10 cellular contexts compared by ENCODE assay signal in genomic region chr5:38871790-38872551, GRCh38. TPM values are rescaled to one million over a fixed set of nuclear protein-coding genes. Genes with fewer than 3 reads are reported as not detected.
A peak's percentile ranks its signal among the peaks of the same experiment; 100 is the strongest.
DNase-seq lines count a peak whose midpoint lies in the region; ATAC-seq and TF ChIP-seq lines count a peak whose summit lies in the region.
"Had no signal": no experiment of that assay in that cellular context is flagged by ENCODE, and none has a peak within 500 bp of the region (broad histone marks: within the 10 kb centered on the region; RNA-seq: fewer than 3 reads in every experiment).

No MANE protein-coding gene starts in this region.

- H3K9me3 ChIP-seq in HCT116 (ENCODE audit: control insufficient read depth in 1 of 2, insufficient read depth in 1 of 2, low read depth in 1 of 2, low read length in 2 of 2) (no peaks in the 10 kb centered on the region), adipocyte (ENCODE audit: control insufficient read depth, low read length) (no peaks in the 10 kb centered on the region), T-helper 17 cell (ENCODE audit: control insufficient read depth, low read length, poor library complexity, severe bottlenecking) (no peaks in the 10 kb centered on the region)

- H4K20me1 ChIP-seq in HCT116 (ENCODE audit: insufficient read depth), result no peaks in the 10 kb centered on the region

- H3K9ac ChIP-seq in HCT116 (ENCODE audit: low read length) (peak overlapping the region; percentile 44), adipocyte (ENCODE audit: low read length) (peak overlapping the region; percentile 31)

- no peaks in the 10 kb centered on the region for H3K4me1 Mint-ChIP-seq in stimulated activated effector memory CD8-positive, alpha-beta T cell treated with anti-CD3 and anti-CD28 coated beads, Interleukin-12 subunit alpha, Interleukin-12 subunit beta, amount 100 ng/mL, for 72 hours
- no peaks in the 10 kb centered on the region for H3K4me1 Mint-ChIP-seq in T-helper 17 cell
- no peaks in the 10 kb centered on the region for H3K4me1 Mint-ChIP-seq in activated CD8-positive, alpha-beta memory T cell treated with anti-CD3 and anti-CD28 coated beads, Interleukin-2, amount 10 ng/mL, durations not matched to agents 7 days and 5 days

- H3K79me2 ChIP-seq in HCT116 (ENCODE audit: insufficient read depth, low read length), result peaks cover 46% of the 10 kb centered on the region

- RAD21 ChIA-PET in HCT116 (lab: Charles Lee; ENCODE audit: low non-redundant PET in 1 of 2, low total read pairs in 2 of 2, uncharacterized antibody in 2 of 2, unreplicated experiment in 2 of 2), result no interaction called here

- POLR2A ChIA-PET in HCT116 (lab: Charles Lee), result interaction anchor here (1.0 to 1.4 kb wide), 2 partner anchors 25 to 404 kb away, joined by 3 to 4 read pairs; no protein-coding TSS in a partner anchor

- no peak for TF ChIP-seq CTCF in HCT116 (IDR thresholded peaks at IDR 0.05 in 2 of 3, conservative IDR thresholded peaks at IDR 0.05 in 1 of 3; ENCODE audit: borderline replicate concordance in 1 of 3, insufficient read depth in 1 of 3, low read depth in 2 of 3, low read length in 2 of 3)

- TF ChIP-seq RAD21 in HCT116 (IDR thresholded peaks at IDR 0.05; ENCODE audit: low read depth), result peak; percentile 21; the same call in 1 of the 2 replicates

- peaks cover 5 to 25% of the 10 kb centered on the region in 2 experiments; a peak in 3 of 4 replicates for H3K36me3 ChIP-seq in HCT116 (ENCODE audit: control insufficient read depth in 1 of 2, insufficient read depth in 2 of 2, low read length in 2 of 2)
- peaks cover 69% of the 10 kb centered on the region for H3K36me3 ChIP-seq in adipocyte (ENCODE audit: control insufficient read depth, insufficient read depth, low read length, severe bottlenecking)

- no peaks in the 10 kb centered on the region for H3K36me3 Mint-ChIP-seq in stimulated activated effector memory CD8-positive, alpha-beta T cell treated with anti-CD3 and anti-CD28 coated beads, Interleukin-12 subunit alpha, Interleukin-12 subunit beta, amount 100 ng/mL, for 72 hours
- H3K36me3 Mint-ChIP-seq in T-helper 17 cell (ENCODE audit: low read depth), result peaks cover 2% of the 10 kb centered on the region
- H3K36me3 Mint-ChIP-seq in activated CD8-positive, alpha-beta memory T cell treated with anti-CD3 and anti-CD28 coated beads, Interleukin-2, amount 10 ng/mL, durations not matched to agents 7 days and 5 days, result no peaks in the 10 kb centered on the region
- H3K36me3 Mint-ChIP-seq: brain had no signal

- no peak for TF ChIP-seq POLR2A in HCT116 (IDR thresholded peaks at IDR 0.05; ENCODE audit: borderline replicate concordance, extremely low read depth, insufficient read depth, insufficient read length)

- no peaks in the 10 kb centered on the region for H3K9me2 ChIP-seq in HCT116 (ENCODE audit: insufficient read depth)

- no peak overlapping the region for H3K27ac Mint-ChIP-seq in stimulated activated effector memory CD8-positive, alpha-beta T cell treated with anti-CD3 and anti-CD28 coated beads, Interleukin-12 subunit alpha, Interleukin-12 subunit beta, amount 100 ng/mL, for 72 hours
- H3K27ac Mint-ChIP-seq in T-helper 17 cell, result no peak overlapping the region
- no peak overlapping the region for H3K27ac Mint-ChIP-seq in activated CD8-positive, alpha-beta memory T cell treated with anti-CD3 and anti-CD28 coated beads, Interleukin-2, amount 10 ng/mL, durations not matched to agents 7 days and 5 days
- H3K27ac Mint-ChIP-seq: brain had no signal

- intact Hi-C loops in HCT116 (cut with micrococcal nuclease), result no loop called here
- intact Hi-C loops in left cardiac atrium (cut with DNase I), result no loop called here

- ATAC-seq in HCT116, result peak; percentile 96
- ATAC-seq in left cardiac atrium, result peak; percentile 85 to 98
- ATAC-seq in stimulated activated effector memory CD8-positive, alpha-beta T cell treated with anti-CD3 and anti-CD28 coated beads, Interleukin-12 subunit alpha, Interleukin-12 subunit beta, amount 100 ng/mL, for 72 hours, result peak; percentile 47
- ATAC-seq in T-helper 17 cell, result no peak
- no peak for ATAC-seq in activated CD8-positive, alpha-beta memory T cell treated with anti-CD3 and anti-CD28 coated beads, Interleukin-2, amount 10 ng/mL, durations not matched to agents 7 days and 5 days

- no peak overlapping the region for H3K4me3 Mint-ChIP-seq in stimulated activated effector memory CD8-positive, alpha-beta T cell treated with anti-CD3 and anti-CD28 coated beads, Interleukin-12 subunit alpha, Interleukin-12 subunit beta, amount 100 ng/mL, for 72 hours
- H3K4me3 Mint-ChIP-seq in T-helper 17 cell, result no peak overlapping the region
- H3K4me3 Mint-ChIP-seq in activated CD8-positive, alpha-beta memory T cell treated with anti-CD3 and anti-CD28 coated beads, Interleukin-2, amount 10 ng/mL, durations not matched to agents 7 days and 5 days, result no peak overlapping the region
- H3K4me3 Mint-ChIP-seq: brain had no signal

- H3K27ac ChIP-seq in HCT116 (ENCODE audit: low read depth, low read length), result peak overlapping the region; percentile 69

- no peaks in the 10 kb centered on the region for H3K27me3 ChIP-seq in HCT116 (ENCODE audit: insufficient read depth, low read length)
- H3K27me3 ChIP-seq in adipocyte (replicated peaks; ENCODE audit: control insufficient read depth, insufficient read depth, low read length), result no peaks in the 10 kb centered on the region

- DNase-seq in HCT116 (ENCODE audit: low read depth, low spot score) (peak; percentile 95), adipocyte (ENCODE audit: low read depth) (peak; percentile 95), left cardiac atrium (no peak), NCI-H2171 treated with DMSO at 0.1 percent for 48 hours (lab: John Stamatoyannopoulos, UW) (no peak), T-helper 17 cell (no peak), COLO829 (ENCODE audit: low spot score) (no peak)
- no peak for DNase-seq in stimulated activated effector memory CD8-positive, alpha-beta T cell treated with anti-CD3 and anti-CD28 coated beads, Interleukin-12 subunit alpha, Interleukin-12 subunit beta, amount 100 ng/mL, for 72 hours (ENCODE audit: low spot score in 2 of 2)
- DNase-seq in activated CD8-positive, alpha-beta memory T cell treated with anti-CD3 and anti-CD28 coated beads, Interleukin-2, amount 10 ng/mL, durations not matched to agents 7 days and 5 days, result no peak

- peaks cover 21 to 32% of the 10 kb centered on the region in 2 experiments for H3K4me1 ChIP-seq in HCT116 (ENCODE audit: control insufficient read depth in 1 of 2, insufficient read depth in 2 of 2, low read length in 2 of 2)
- peaks cover 52% of the 10 kb centered on the region for H3K4me1 ChIP-seq in adipocyte (ENCODE audit: control insufficient read depth, insufficient read depth, low read length)

- no TSS peak for BruUV-seq in HCT116 (replicated peaks; lab: Mats Ljungman, UMichigan)

- no peaks in the 10 kb centered on the region for H3K9me3 Mint-ChIP-seq in stimulated activated effector memory CD8-positive, alpha-beta T cell treated with anti-CD3 and anti-CD28 coated beads, Interleukin-12 subunit alpha, Interleukin-12 subunit beta, amount 100 ng/mL, for 72 hours
- no peaks in the 10 kb centered on the region for H3K9me3 Mint-ChIP-seq in activated CD8-positive, alpha-beta memory T cell treated with anti-CD3 and anti-CD28 coated beads, Interleukin-2, amount 10 ng/mL, durations not matched to agents 7 days and 5 days (ENCODE audit: low read depth)

- peak overlapping the region in 1 of 2 experiments; percentile 29; a peak in 1 of 4 replicates for H3K4me3 ChIP-seq in HCT116 (replicated peaks in 1 of 2; ENCODE audit: low read depth in 1 of 2, low read length in 2 of 2)
- H3K4me3 ChIP-seq in adipocyte (ENCODE audit: low read length), result peak overlapping the region; percentile 31

- CTCF ChIA-PET in HCT116 (lab: Charles Lee), result interaction anchor here (1.0 to 1.1 kb wide), 2 partner anchors 50 to 64 kb away, joined by 3 to 4 read pairs; no protein-coding TSS in a partner anchor
- CTCF ChIA-PET in activated CD8-positive, alpha-beta memory T cell treated with anti-CD3 and anti-CD28 coated beads, Interleukin-2, amount 10 ng/mL, durations not matched to agents 7 days and 5 days (lab: Charles Lee), result no interaction called here

- no peak overlapping the region for H2AFZ ChIP-seq in HCT116 (ENCODE audit: low read depth, low read length, poor library complexity, severe bottlenecking)

- peaks cover 60% of the 10 kb centered on the region for H3K27me3 Mint-ChIP-seq in T-helper 17 cell
- peaks cover 58% of the 10 kb centered on the region for H3K27me3 Mint-ChIP-seq in activated CD8-positive, alpha-beta memory T cell treated with anti-CD3 and anti-CD28 coated beads, Interleukin-2, amount 10 ng/mL, durations not matched to agents 7 days and 5 days

- H3K4me2 ChIP-seq in HCT116 (ENCODE audit: low read length), result peak overlapping the region; percentile 69

TF ChIP-seq in HCT116, 20 proteins besides CTCF, POLR2A, EP300 and RAD21 (continues in another document):
- TF ChIP-seq POLR2AphosphoS5 (IDR thresholded peaks at IDR 0.05; ENCODE audit: low read depth, low read length), result peak; percentile 64
- no peak for TF ChIP-seq ZBTB33 (IDR thresholded peaks at IDR 0.05; ENCODE audit: extremely low read depth, insufficient replicate concordance, low read length)
- TF ChIP-seq JUND (IDR thresholded peaks at IDR 0.05), result peak; percentile 82
- TF ChIP-seq TCF7L2 (IDR thresholded peaks at IDR 0.05; ENCODE audit: borderline replicate concordance, extremely low read depth, insufficient read depth, insufficient read length), result peak; percentile 46
- 0 out of 2 replicates have a peak, but pooled peaks have one; percentile 29 for TF ChIP-seq MAX (IDR thresholded peaks at IDR 0.05)

RNA-seq across cellular contexts. Expression of gene OSMR, which starts 26.2 kb away (rescaled TPM):
- total RNA-seq in HCT116 (2021; ENCODE audit: unreplicated experiment), result 46.0 TPM
- polyA plus RNA-seq in HCT116 (2012), result 34.3 and 37.5 TPM in 2 replicates
- total RNA-seq in left cardiac atrium, result 10 to 100 TPM; 24.9 to 60.6 TPM
- not detected for total RNA-seq in T-helper 17 cell
- not detected for total RNA-seq in activated CD8-positive, alpha-beta memory T cell treated with anti-CD3 and anti-CD28 coated beads, Interleukin-2, amount 10 ng/mL, durations not matched to agents 7 days and 5 days
- total RNA-seq: mononuclear cell had no signal

Comparison
In these comparisons a context has a peak if more than half of its experiments do, and no peak if none do; other contexts are left out.
1. ATAC-seq: peak in HCT116 (single experiment), left cardiac atrium (2 of 2) and stimulated activated effector memory CD8-positive, alpha-beta T cell treated with anti-CD3 and anti-CD28 coated beads, Interleukin-12 subunit alpha, Interleukin-12 subunit beta, amount 100 ng/mL, for 72 hours (single experiment); none in T-helper 17 cell (single experiment) and activated CD8-positive, alpha-beta memory T cell treated with anti-CD3 and anti-CD28 coated beads, Interleukin-2, amount 10 ng/mL, durations not matched to agents 7 days and 5 days (single experiment).
2. DNase-seq: peak in HCT116 (single experiment) and adipocyte (single experiment); none in left cardiac atrium (single experiment), stimulated activated effector memory CD8-positive, alpha-beta T cell treated with anti-CD3 and anti-CD28 coated beads, Interleukin-12 subunit alpha, Interleukin-12 subunit beta, amount 100 ng/mL, for 72 hours (0 of 2), NCI-H2171 treated with DMSO at 0.1 percent for 48 hours (single experiment), T-helper 17 cell (0 of 3), activated CD8-positive, alpha-beta memory T cell treated with anti-CD3 and anti-CD28 coated beads, Interleukin-2, amount 10 ng/mL, durations not matched to agents 7 days and 5 days (single experiment) and COLO829 (single experiment).
3. RNA of gene OSMR, which starts 26.2 kb away (total RNA-seq): 24.9 to 60.6 TPM in left cardiac atrium and 46.0 TPM in HCT116 (single experiment); not detected in T-helper 17 cell and not detected in activated CD8-positive, alpha-beta memory T cell treated with anti-CD3 and anti-CD28 coated beads, Interleukin-2, amount 10 ng/mL, durations not matched to agents 7 days and 5 days; every median in the first group is over 10 times any median in the second.